22 cellular contexts compared by ENCODE assay signal in the genomic region with DNA sequence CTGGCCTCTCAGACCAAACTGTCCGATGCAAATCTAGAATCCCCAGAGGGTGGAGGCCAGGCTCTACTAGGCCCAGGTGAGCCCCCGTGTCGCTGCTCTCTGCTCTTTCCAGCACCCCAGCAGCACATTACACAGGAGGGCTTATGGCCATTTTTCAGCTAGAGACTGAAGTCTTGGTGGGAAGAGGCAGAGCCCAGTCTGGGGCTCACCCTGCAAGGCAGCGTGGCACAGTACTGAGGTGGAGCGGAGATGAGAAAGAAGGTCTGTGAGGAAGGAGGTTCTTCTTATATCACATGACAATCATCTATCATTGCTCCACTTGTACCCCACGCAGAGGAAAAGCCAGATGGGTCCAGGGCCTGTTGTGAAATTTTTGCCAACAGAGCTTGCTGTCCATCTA. TPM values are rescaled to one million over a fixed set of nuclear protein-coding genes. Genes with fewer than 3 reads are reported as not detected.
A peak's percentile ranks its signal among the peaks of the same experiment; 100 is the strongest.
DNase-seq lines count a peak whose midpoint lies in the region; ATAC-seq, FAIRE-seq and TF ChIP-seq lines count a peak whose summit lies in the region.
"Had no signal": no experiment of that assay in that cellular context is flagged by ENCODE, and none has a peak within 500 bp of the region (broad histone marks: within the 10 kb centered on the region; RNA-seq: fewer than 3 reads in every experiment).

No MANE protein-coding gene starts in this region.

- intact Hi-C loops in HepG2 (cut with micrococcal nuclease; ENCODE audit: unreplicated experiment) (loop anchor here (2.0 to 5.0 kb wide), 3 partner anchors 63 to 182 kb away; no protein-coding TSS in a partner anchor), right lobe of liver (cut with DNase I) (loop anchor here (2.0 to 5.0 kb wide), 2 partner anchors 43 to 182 kb away; no protein-coding TSS in a partner anchor), upper lobe of right lung (cut with DNase I) (no loop called here)

- no peaks in the 10 kb centered on the region for H3K79me2 ChIP-seq in HepG2 (ENCODE audit: insufficient read depth, low read length)

- POLR2A ChIA-PET in HepG2 (lab: Yijun Ruan, JAX): interaction anchor here (1.1 to 3.8 kb wide), 13 partner anchors 10 to 182 kb away, joined by 3 to 75 read pairs (median 11); a partner anchor contains a TSS

- H3K27me3 ChIP-seq in HepG2 (ENCODE audit: control insufficient read depth in 1 of 2, insufficient read depth in 2 of 2, low read length in 2 of 2) (no peaks in the 10 kb centered on the region), right lobe of liver (no peaks in the 10 kb centered on the region), upper lobe of right lung (no peaks in the 10 kb centered on the region)

- H3K36me3 ChIP-seq in HepG2 (replicated peaks in 1 of 2; ENCODE audit: control insufficient read depth in 1 of 2, insufficient read depth in 2 of 2, low read length in 2 of 2): no peaks in the 10 kb centered on the region
- H3K36me3 ChIP-seq in right lobe of liver: no peaks in the 10 kb centered on the region
- H3K36me3 ChIP-seq in upper lobe of right lung: no peaks in the 10 kb centered on the region
- H3K36me3 ChIP-seq: BLaER1 treated with 17β-estradiol and CSF1 and Interleukin-3, amounts not matched to agents 10 nM and 100 nM had no signal

- no TSS peak for BruUV-seq in HepG2 (replicated peaks; lab: Mats Ljungman, UMichigan)

- peak overlapping the region; percentile 97 for H3K4me2 ChIP-seq in HepG2 (ENCODE audit: low read depth, low read length)
- H3K4me2 ChIP-seq: BLaER1 treated with 17β-estradiol and CSF1 and Interleukin-3, amounts not matched to agents 10 nM and 100 nM; KMS-11 had no signal

- no peak overlapping the region for H2AFZ ChIP-seq in HepG2 (ENCODE audit: low read length)
- H2AFZ ChIP-seq: GM23248 had no signal

- H3K4me3 ChIP-seq in HepG2 (replicated peaks in 1 of 3; ENCODE audit: insufficient read depth in 1 of 3, low read depth in 2 of 3, low read length in 3 of 3): peak overlapping the region in 1 of 3 experiments; percentile 65; a peak in 1 of 6 replicates
- H3K4me3 ChIP-seq in right lobe of liver: no peak overlapping the region
- no peak overlapping the region for H3K4me3 ChIP-seq in upper lobe of right lung
- H3K4me3 ChIP-seq: BLaER1 treated with 17β-estradiol and CSF1 and Interleukin-3, amounts not matched to agents 10 nM and 100 nM; GM12878; GM23248 had no signal

- DNase-seq in HepG2 (ENCODE audit: low spot score) (no peak), right lobe of liver (no peak), mesenteric fat pad (ENCODE audit: low spot score) (peak; percentile 55), upper lobe of right lung (peak; percentile 35), nucleus accumbens (lab: John Stamatoyannopoulos, UW) (no peak)
- DNase-seq: CD8-positive, alpha-beta memory T cell; GDM1; GM23248; NCI-H1048; NCI-H146; NCI-H2081 treated with DMSO at 0.1 percent for 48 hours; NCI-H510A; NCI-H774; PC-3 had no signal

- no peak overlapping the region for H3K27ac ChIP-seq in HepG2 (ENCODE audit: extremely low read length, insufficient read depth, low read length)
- no peak overlapping the region for H3K27ac ChIP-seq in right lobe of liver
- H3K27ac ChIP-seq in upper lobe of right lung: no peak overlapping the region
- H3K27ac ChIP-seq: BLaER1 treated with 17β-estradiol and CSF1 and Interleukin-3, amounts not matched to agents 10 nM and 100 nM; GM23248; KMS-11; RWPE1 had no signal

- in situ Hi-C loops in HepG2 (cut with HindIII; ENCODE audit: extremely low pct_ligation_motif_present, low pct_unique_long_range_greater_than_20kb): loop anchor here (5.0 kb wide), 1 partner anchor 33 kb away; no protein-coding TSS in a partner anchor

- TF ChIP-seq CTCF in HepG2 (CRISPR knock-in tag; IDR thresholded peaks at IDR 0.05) (no peak), right lobe of liver (IDR thresholded peaks at IDR 0.05) (no peak), upper lobe of right lung (IDR thresholded peaks at IDR 0.05) (no peak)

- TF ChIP-seq EP300 in HepG2 (IDR thresholded peaks at IDR 0.05; ENCODE audit: low read depth in 2 of 2, low read length in 2 of 2) (no peak), HepG2 (CRISPR knock-in tag; IDR thresholded peaks at IDR 0.05; ENCODE audit: borderline replicate concordance) (no peak)

- 74% methylated on average over 6 of the region's 6 CpGs for WGBS in HepG2 (ENCODE audit: low lambda C conversion rate)
- 65% methylated on average over 2 of the region's 6 CpGs for WGBS in right lobe of liver (ENCODE audit: insufficient coverage, low coverage, low lambda C conversion rate, missing lambda C conversion rate)

- H3K9ac ChIP-seq in HepG2 (ENCODE audit: insufficient read depth, low read depth, low read length): 0 out of 2 replicates have a peak overlapping the region, but pooled peaks have one; percentile 43
- H3K9ac ChIP-seq: BLaER1 treated with 17β-estradiol and CSF1 and Interleukin-3, amounts not matched to agents 10 nM and 100 nM; GM23248; KMS-11 had no signal

- no peak for TF ChIP-seq POLR2A in HepG2 (IDR thresholded peaks at IDR 0.05; ENCODE audit: insufficient read depth in 1 of 2, low read depth in 2 of 2, low read length in 2 of 2)
- no peak for TF ChIP-seq POLR2A in right lobe of liver (IDR thresholded peaks at IDR 0.05)

- CTCF ChIA-PET in HepG2 (lab: Yijun Ruan, JAX; ENCODE audit: low intra/inter-chr PET ratio, low total read pairs): interaction anchor here (1.7 to 3.2 kb wide), 4 partner anchors 27 to 162 kb away, joined by 7 to 63 read pairs (median 14); a partner anchor contains a TSS

- no peak for TF ChIP-seq RAD21 in HepG2 (CRISPR knock-in tag; IDR thresholded peaks at IDR 0.05)

- H4K20me1 ChIP-seq in HepG2 (ENCODE audit: insufficient read depth, low read length): no peaks in the 10 kb centered on the region
- H4K20me1 ChIP-seq: BLaER1 treated with 17β-estradiol and CSF1 and Interleukin-3, amounts not matched to agents 10 nM and 100 nM had no signal

- ATAC-seq in HepG2 (no peak), right lobe of liver (no peak), upper lobe of right lung (no peak), HG03354 (IDR thresholded peaks at IDR 0.05; ENCODE audit: poor library complexity, severe bottlenecking, unreplicated experiment) (no peak)
- ATAC-seq: PC-3 had no signal

- no peak for FAIRE-seq in HepG2 (lab: Jason Lieb, UNC)
- FAIRE-seq: A204.1, GM12878 had no signal

- H3K4me1 ChIP-seq in HepG2 (ENCODE audit: insufficient read depth, low read length): peaks cover 60% of the 10 kb centered on the region
- no peaks in the 10 kb centered on the region for H3K4me1 ChIP-seq in right lobe of liver
- peaks cover 4% of the 10 kb centered on the region for H3K4me1 ChIP-seq in upper lobe of right lung

- H3K9me3 ChIP-seq in HepG2 (ENCODE audit: low read length) (no peaks in the 10 kb centered on the region), right lobe of liver (no peaks in the 10 kb centered on the region), upper lobe of right lung (no peaks in the 10 kb centered on the region)
- H3K9me3 ChIP-seq: BLaER1 treated with 17β-estradiol and CSF1 and Interleukin-3, amounts not matched to agents 10 nM and 100 nM had no signal

RNA-seq across cellular contexts. Expression of a gene that starts 10.0 kb away (rescaled TPM):
- total RNA-seq in HepG2 (2016; rRNA removed; fragmentation: Illumina TruSeq; extraction: Trizol): 0.81 and 1.8 TPM in 2 replicates
- total RNA-seq in HepG2 (2016; cell fraction: cytosol; rRNA removed; fragmentation: Illumina TruSeq; extraction: Trizol; ENCODE audit: low read depth): 0.61 and 1.1 TPM in 2 replicates
- 0.94 and 1.8 TPM in 2 replicates for total RNA-seq in HepG2 (2016; cell fraction: insoluble cytoplasmic fraction; rRNA removed; fragmentation: Illumina TruSeq; extraction: Trizol)
- 0.19 and 0.38 TPM in 2 replicates for total RNA-seq in HepG2 (2016; cell fraction: membrane; rRNA removed; fragmentation: Illumina TruSeq; extraction: Trizol)
- 2.7 and 3.5 TPM in 2 replicates for total RNA-seq in HepG2 (2016; cell fraction: nucleus; rRNA removed; fragmentation: Illumina TruSeq; extraction: Trizol)
- polyA plus RNA-seq in HepG2 (2011; rRNA removed): 12.5 and 14.8 TPM in 2 replicates
- polyA plus RNA-seq in HepG2 (2011; cell fraction: cytosol; rRNA removed): 1.6 and 3.1 TPM in 2 replicates
- polyA plus RNA-seq in HepG2 (2011; cell fraction: nucleus; rRNA removed): 155 and 222 TPM in 2 replicates
- 6.2 and 7.2 TPM in 2 replicates for polyA plus RNA-seq in HepG2 (2012)
- 0.14 and 0.26 TPM in 2 replicates for polyA plus RNA-seq in HepG2 (2016; cell fraction: cytosol; fragmentation: Illumina TruSeq; extraction: Trizol; ENCODE audit: low read depth)
- 0.92 and 0.93 TPM in 2 replicates for polyA plus RNA-seq in HepG2 (2016; cell fraction: insoluble cytoplasmic fraction; fragmentation: Illumina TruSeq; extraction: Trizol; ENCODE audit: low read depth)
- polyA plus RNA-seq in HepG2 (2016; cell fraction: membrane; fragmentation: Illumina TruSeq; extraction: Trizol; ENCODE audit: low read depth): 0.17 TPM in 1 of 2 replicates, not detected in the other
- 8.0 and 11.0 TPM in 2 replicates for polyA plus RNA-seq in HepG2 (2016; cell fraction: nucleus; fragmentation: Illumina TruSeq; extraction: Trizol; ENCODE audit: insufficient read depth, low read depth)
- polyA minus RNA-seq in HepG2 (2011; rRNA and poly(A)+ RNA removed; ENCODE audit: low replicate concordance): 6.7 TPM in 1 of 2 replicates, not detected in the other
- polyA minus RNA-seq in HepG2 (2011; cell fraction: cytosol; rRNA and poly(A)+ RNA removed): 1.1 and 1.3 TPM in 2 replicates
- polyA minus RNA-seq in HepG2 (2011; cell fraction: nucleus; rRNA and poly(A)+ RNA removed): 11.6 and 13.7 TPM in 2 replicates
- total RNA-seq in right lobe of liver: 10 to 100 TPM in 5 of 6 experiments, 1 to 10 TPM in 1; 3.1 to 24.3 (median 14.2) TPM
- total RNA-seq in mesenteric fat pad: 0.84 TPM
- total RNA-seq in upper lobe of right lung: 6.2 TPM
- total RNA-seq: CD8-positive, alpha-beta memory T cell; GM12878; GM23248; MCF 10A had no signal
- polyA plus RNA-seq: CD8-positive, alpha-beta memory T cell; GM12878; GM23248 had no signal

RNA-seq across cellular contexts. Expression of a gene that starts 31.0 kb away (rescaled TPM):
- 612 and 1,510 TPM in 2 replicates for total RNA-seq in HepG2 (2016; rRNA removed; fragmentation: Illumina TruSeq; extraction: Trizol)
- 264 and 266 TPM in 2 replicates for total RNA-seq in HepG2 (2016; cell fraction: cytosol; rRNA removed; fragmentation: Illumina TruSeq; extraction: Trizol; ENCODE audit: low read depth)
- 610 and 1,558 TPM in 2 replicates for total RNA-seq in HepG2 (2016; cell fraction: insoluble cytoplasmic fraction; rRNA removed; fragmentation: Illumina TruSeq; extraction: Trizol)
- total RNA-seq in HepG2 (2016; cell fraction: membrane; rRNA removed; fragmentation: Illumina TruSeq; extraction: Trizol): 284 and 296 TPM in 2 replicates
- total RNA-seq in HepG2 (2016; cell fraction: nucleus; rRNA removed; fragmentation: Illumina TruSeq; extraction: Trizol): 1,103 and 1,244 TPM in 2 replicates
- polyA plus RNA-seq in HepG2 (2011; rRNA removed): 2,580 and 3,919 TPM in 2 replicates
- polyA plus RNA-seq in HepG2 (2011; cell fraction: cytosol; rRNA removed): 3,676 and 4,547 TPM in 2 replicates
- 1,589 and 2,063 TPM in 2 replicates for polyA plus RNA-seq in HepG2 (2011; cell fraction: nucleus; rRNA removed)
- 2,894 and 3,165 TPM in 2 replicates for polyA plus RNA-seq in HepG2 (2012)
- 305 and 334 TPM in 2 replicates for polyA plus RNA-seq in HepG2 (2016; cell fraction: cytosol; fragmentation: Illumina TruSeq; extraction: Trizol; ENCODE audit: low read depth)
- polyA plus RNA-seq in HepG2 (2016; cell fraction: insoluble cytoplasmic fraction; fragmentation: Illumina TruSeq; extraction: Trizol; ENCODE audit: low read depth): 674 and 676 TPM in 2 replicates
- 279 and 293 TPM in 2 replicates for polyA plus RNA-seq in HepG2 (2016; cell fraction: membrane; fragmentation: Illumina TruSeq; extraction: Trizol; ENCODE audit: low read depth)
- 2,037 and 2,236 TPM in 2 replicates for polyA plus RNA-seq in HepG2 (2016; cell fraction: nucleus; fragmentation: Illumina TruSeq; extraction: Trizol; ENCODE audit: insufficient read depth, low read depth)
- polyA minus RNA-seq in HepG2 (2011; rRNA and poly(A)+ RNA removed; ENCODE audit: low replicate concordance): 0.72 and 924 TPM in 2 replicates
- 612 and 1,026 TPM in 2 replicates for polyA minus RNA-seq in HepG2 (2011; cell fraction: cytosol; rRNA and poly(A)+ RNA removed)
- 323 and 565 TPM in 2 replicates for polyA minus RNA-seq in HepG2 (2011; cell fraction: nucleus; rRNA and poly(A)+ RNA removed)
- total RNA-seq in right lobe of liver: 1,000 to 10,000 TPM; 2,202 to 7,072 (median 5,221) TPM
- total RNA-seq in mesenteric fat pad: not detected
- total RNA-seq in upper lobe of right lung: 0.67 TPM
- total RNA-seq: CD8-positive, alpha-beta memory T cell; GM23248; MCF 10A; SK-MEL-5 had no signal
- polyA plus RNA-seq: CD8-positive, alpha-beta memory T cell; GM23248 had no signal

RNA-seq across cellular contexts. Expression of a gene that starts 46.2 kb away (rescaled TPM):
- total RNA-seq in HepG2 (2016; rRNA removed; fragmentation: Illumina TruSeq; extraction: Trizol) (13.1 and 71.3 TPM in 2 replicates), right lobe of liver (10 to 100 TPM; 11.8 to 51.9 (median 29.3) TPM), mesenteric fat pad (101 TPM), upper lobe of right lung (13.7 TPM)
- total RNA-seq in HepG2 (2016; cell fraction: cytosol; rRNA removed; fragmentation: Illumina TruSeq; extraction: Trizol; ENCODE audit: low read depth): 24.4 and 27.4 TPM in 2 replicates
- 11.3 and 76.4 TPM in 2 replicates for total RNA-seq in HepG2 (2016; cell fraction: insoluble cytoplasmic fraction; rRNA removed; fragmentation: Illumina TruSeq; extraction: Trizol)
- total RNA-seq in HepG2 (2016; cell fraction: membrane; rRNA removed; fragmentation: Illumina TruSeq; extraction: Trizol): 17.0 and 18.6 TPM in 2 replicates
- total RNA-seq in HepG2 (2016; cell fraction: nucleus; rRNA removed; fragmentation: Illumina TruSeq; extraction: Trizol): 127 and 145 TPM in 2 replicates
- polyA plus RNA-seq in HepG2 (2011; rRNA removed): 89.1 and 105 TPM in 2 replicates
- polyA plus RNA-seq in HepG2 (2011; cell fraction: cytosol; rRNA removed): 8.5 and 16.4 TPM in 2 replicates
- polyA plus RNA-seq in HepG2 (2011; cell fraction: nucleus; rRNA removed): 1,276 and 1,843 TPM in 2 replicates
- 63.8 and 83.6 TPM in 2 replicates for polyA plus RNA-seq in HepG2 (2012)
- polyA plus RNA-seq in HepG2 (2016; cell fraction: cytosol; fragmentation: Illumina TruSeq; extraction: Trizol; ENCODE audit: low read depth): 2.0 and 2.7 TPM in 2 replicates
- polyA plus RNA-seq in HepG2 (2016; cell fraction: insoluble cytoplasmic fraction; fragmentation: Illumina TruSeq; extraction: Trizol; ENCODE audit: low read depth): 13.5 and 15.6 TPM in 2 replicates
- 4.3 and 4.5 TPM in 2 replicates for polyA plus RNA-seq in HepG2 (2016; cell fraction: membrane; fragmentation: Illumina TruSeq; extraction: Trizol; ENCODE audit: low read depth)
- polyA plus RNA-seq in HepG2 (2016; cell fraction: nucleus; fragmentation: Illumina TruSeq; extraction: Trizol; ENCODE audit: insufficient read depth, low read depth): 665 and 720 TPM in 2 replicates
- 11.6 and 59.4 TPM in 2 replicates for polyA minus RNA-seq in HepG2 (2011; rRNA and poly(A)+ RNA removed; ENCODE audit: low replicate concordance)
- polyA minus RNA-seq in HepG2 (2011; cell fraction: cytosol; rRNA and poly(A)+ RNA removed): 5.5 and 10.9 TPM in 2 replicates
- polyA minus RNA-seq in HepG2 (2011; cell fraction: nucleus; rRNA and poly(A)+ RNA removed): 155 and 169 TPM in 2 replicates
- polyA plus RNA-seq: CD8-positive, alpha-beta memory T cell; GM12878 had no signal

Comparison
In these comparisons a context has a peak if more than half of its experiments do, and no peak if none do; other contexts are left out.
1. DNase-seq: peak in mesenteric fat pad (single experiment) and upper lobe of right lung (single experiment); none in HepG2 (single experiment), right lobe of liver (0 of 3) and nucleus accumbens (0 of 56).
2. RNA of a gene that starts 31.0 kb away (total RNA-seq): 2,202 to 7,072 TPM in right lobe of liver and 264 to 1,558 TPM in HepG2; 0.67 TPM in upper lobe of right lung (single experiment) and not detected in mesenteric fat pad (single experiment); every median in the first group is over 100 times any median in the second.